Comparison of ENCODE assay signal across 9 cellular contexts in genomic region chr4:83490876-83491450, GRCh38. TPM values are rescaled to one million over a fixed set of nuclear protein-coding genes. Genes with fewer than 3 reads are reported as not detected.
DNase-seq lines count a peak whose midpoint lies in the region; ATAC-seq and TF ChIP-seq lines count a peak whose summit lies in the region.
"Had no signal": no experiment of that assay in that cellular context is flagged by ENCODE, and none has a peak within 500 bp of the region (broad histone marks: within the 10 kb centered on the region; RNA-seq: fewer than 3 reads in every experiment).

No MANE protein-coding gene starts in this region.

- TF ChIP-seq CTCF in ascending aorta (IDR thresholded peaks at IDR 0.05) (peak; percentile 29 to 59 (median 59)), left lung (IDR thresholded peaks at IDR 0.05) (peak; percentile 43 to 49)

- ATAC-seq in GM19463 (IDR thresholded peaks at IDR 0.05; ENCODE audit: unreplicated experiment) (peak; percentile 72), left lung (peak; percentile 72)

- H3K27me3 ChIP-seq in ascending aorta (no peaks in the 10 kb centered on the region), left lung (no peaks in the 10 kb centered on the region)

- peaks cover 0 to 2% of the 10 kb centered on the region in 2 donors for H3K4me1 ChIP-seq in ascending aorta
- H3K4me1 ChIP-seq in left lung, result peaks cover 0 to 4% of the 10 kb centered on the region in 2 donors

- H3K4me3 ChIP-seq in ascending aorta (no peak overlapping the region), left lung (no peak overlapping the region)

- intact Hi-C loops in ascending aorta (cut with DNase I) (no loop called here), left lung (cut with DNase I) (no loop called here)

- H3K9me3 ChIP-seq in ascending aorta, result no peaks in the 10 kb centered on the region
- no peaks in the 10 kb centered on the region for H3K9me3 ChIP-seq in left lung

- H3K27ac ChIP-seq in ascending aorta (no peak overlapping the region), left lung (no peak overlapping the region)

- H3K36me3 ChIP-seq in ascending aorta (no peaks in the 10 kb centered on the region), left lung (no peaks in the 10 kb centered on the region)

- DNase-seq in NCI-H446 (lab: John Stamatoyannopoulos, UW) (peak; percentile 4 to 12), NCI-H446 treated with DMSO at 0.1 percent for 48 hours (lab: John Stamatoyannopoulos, UW) (no peak), HuH-7 (ENCODE audit: low spot score) (peak; percentile 51), ascending aorta (ENCODE audit: low spot score in 2 of 2) (no peak), left lung (no peak), NCI-H1092 (lab: John Stamatoyannopoulos, UW) (no peak), OCI-M2 (lab: John Stamatoyannopoulos, UW; ENCODE audit: unreplicated experiment) (no peak)
- DNase-seq: activated naive CD8-positive, alpha-beta T cell treated with anti-CD3 and anti-CD28 coated beads, Interleukin-2, amount 10 ng/mL, durations not matched to agents 7 days and 5 days had no signal

RNA-seq across cellular contexts. Expression of gene ABRAXAS1, which starts 6.1 kb away (rescaled TPM):
- total RNA-seq in ascending aorta (13.7 TPM), left lung (10 to 100 TPM; 10.7 to 11.6 TPM)

RNA-seq across cellular contexts. Expression of gene MRPS18C, which starts 35.1 kb away (rescaled TPM):
- 13.0 TPM for total RNA-seq in ascending aorta
- 10 to 100 TPM; 28.5 to 40.5 TPM for total RNA-seq in left lung

RNA-seq across cellular contexts. Expression of gene HELQ, which starts 35.3 kb away (rescaled TPM):
- 1.1 TPM for total RNA-seq in ascending aorta
- total RNA-seq in left lung, result 10 to 100 TPM; 13.1 to 18.4 TPM

RNA-seq across cellular contexts. Expression of gene GPAT3, which starts 44.9 kb away (rescaled TPM):
- total RNA-seq in ascending aorta, result 1.5 TPM
- 10 to 100 TPM in 1 of 2 donors, 1 to 10 TPM in 1; 5.7 to 16.6 TPM for total RNA-seq in left lung

Comparison
In these comparisons a context has a peak if more than half of its experiments do, and no peak if none do; other contexts are left out.
1. DNase-seq: peak in NCI-H446 (2 of 2) and HuH-7 (single experiment); none in NCI-H446 treated with DMSO at 0.1 percent for 48 hours (single experiment), ascending aorta (0 of 2), left lung (0 of 2), NCI-H1092 (single experiment) and OCI-M2 (single experiment).